Comparison of ENCODE assay signal across 23 cellular contexts in the genomic region with DNA sequence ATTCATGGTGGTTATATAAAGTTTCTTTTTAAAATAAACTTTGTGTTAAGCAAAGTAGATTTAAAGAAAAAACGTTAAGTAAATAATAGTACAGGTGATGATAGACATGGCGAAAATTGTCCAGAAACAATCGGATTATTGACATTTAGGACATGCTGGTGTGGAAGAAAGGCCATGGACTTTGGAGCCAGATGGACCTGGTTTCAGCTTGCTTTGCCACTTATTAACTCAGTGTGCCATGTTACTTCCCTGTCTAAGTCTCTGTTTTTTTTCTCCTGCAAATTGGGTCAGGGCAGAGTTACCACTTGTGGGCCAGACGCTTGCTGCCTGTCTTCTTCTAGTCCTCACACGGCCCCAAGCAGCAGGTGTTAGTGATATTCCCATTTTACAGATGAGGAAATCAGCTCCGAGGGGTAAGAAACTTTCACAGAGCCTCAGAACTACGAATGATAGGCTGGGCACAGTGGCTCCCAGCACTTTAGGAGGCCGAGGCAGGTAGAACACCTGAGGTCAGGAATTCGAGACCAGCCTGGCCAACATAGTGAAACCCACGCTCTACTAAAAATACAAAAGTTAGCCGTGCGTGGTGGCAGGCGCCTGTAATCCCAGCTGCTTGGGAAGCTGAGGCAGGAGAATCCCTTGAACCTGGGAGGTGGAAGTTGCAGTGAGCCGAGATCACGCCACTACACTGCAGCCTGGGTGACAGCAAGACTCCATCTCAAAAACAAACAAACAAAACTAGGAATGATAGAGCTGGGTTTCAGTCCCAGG. TPM values are rescaled to one million over a fixed set of nuclear protein-coding genes. Genes with fewer than 3 reads are reported as not detected.
DNase-seq lines count a peak whose midpoint lies in the region; ATAC-seq, FAIRE-seq and TF ChIP-seq lines count a peak whose summit lies in the region.
"Had no signal": no experiment of that assay in that cellular context is flagged by ENCODE, and none has a peak within 500 bp of the region (broad histone marks: within the 10 kb centered on the region; RNA-seq: fewer than 3 reads in every experiment).

No MANE protein-coding gene starts in this region.

- peak; percentile 78 for DNase-seq in HT-29 (ENCODE audit: low spot score)
- no peak for DNase-seq in T-helper 17 cell
- DNase-seq in kidney, result no peak
- peak; percentile 79 for DNase-seq in renal cortical epithelial cell (ENCODE audit: low read depth)
- DNase-seq in NCI-H2107 (lab: John Stamatoyannopoulos, UW), result no peak
- DNase-seq in NCI-H774 (lab: John Stamatoyannopoulos, UW), result no peak
- DNase-seq in esophagus squamous epithelium (lab: John Stamatoyannopoulos, UW), result no peak
- DNase-seq: activated CD4-positive, alpha-beta T cell treated with anti-CD3 and anti-CD28 coated beads for 48 hours; activated T-cell treated with anti-CD3 and anti-CD28 coated beads for 4 hours; amygdala; cerebellar nuclear complex; foreskin fibroblast; GM23248; left lung; NCI-H2029 treated with DMSO at 0.1 percent for 48 hours; NCI-H510A; SJCRH30; T-helper 9 cell; upper lobe of left lung had no signal

- peaks cover 6 to 42% of the 10 kb centered on the region in 2 donors for H3K4me1 ChIP-seq in kidney (ENCODE audit: control insufficient read depth in 1 of 2, insufficient read depth in 1 of 2, low read depth in 1 of 2, low read length in 2 of 2)
- H3K4me1 ChIP-seq in esophagus squamous epithelium, result peaks cover 0 to 19% (median 11%) of the 10 kb centered on the region in 3 donors
- H3K4me1 ChIP-seq: SJCRH30 had no signal

- H3K4me3 ChIP-seq in kidney (ENCODE audit: low read length in 2 of 2) (no peak overlapping the region), esophagus squamous epithelium (no peak overlapping the region)
- H3K4me3 ChIP-seq: BLaER1, GM23248, left lung, SJCRH30, skin epidermis, upper lobe of left lung had no signal

- FAIRE-seq in kidney (lab: Jason Lieb, UNC), result peak; percentile 21

- no peaks in the 10 kb centered on the region for H3K9me3 ChIP-seq in T-helper 17 cell (ENCODE audit: control insufficient read depth, low read length, poor library complexity, severe bottlenecking)
- H3K9me3 ChIP-seq in kidney (ENCODE audit: control insufficient read depth in 1 of 2, low read length in 2 of 2), result no peaks in the 10 kb centered on the region
- H3K9me3 ChIP-seq in esophagus squamous epithelium, result no peaks in the 10 kb centered on the region
- H3K9me3 ChIP-seq: BLaER1, left lung, upper lobe of left lung had no signal

- 91 to 93% methylated on average over 8 to 15 of the region's 15 CpGs for WGBS in esophagus squamous epithelium, 2 donors

- H3K36me3 ChIP-seq in kidney (ENCODE audit: control insufficient read depth in 1 of 2, insufficient read depth in 2 of 2, low read length in 2 of 2) (no peaks in the 10 kb centered on the region), esophagus squamous epithelium (no peaks in the 10 kb centered on the region)
- H3K36me3 ChIP-seq: left lung had no signal

- no peak for TF ChIP-seq POLR2A in esophagus squamous epithelium (IDR thresholded peaks at IDR 0.05)

- H3K9ac ChIP-seq in kidney (ENCODE audit: low read length in 2 of 2), result peak overlapping the region in 1 of 2 donors; percentile 29
- H3K9ac ChIP-seq: BLaER1, GM23248, parathyroid adenoma had no signal

- H3K27me3 ChIP-seq in esophagus squamous epithelium, result no peaks in the 10 kb centered on the region
- H3K27me3 ChIP-seq: BLaER1, left lung, SJCRH30, upper lobe of left lung had no signal

- no peaks in the 10 kb centered on the region for H3K27me3 Mint-ChIP-seq in T-helper 17 cell

- ATAC-seq in T-helper 17 cell, result no peak
- no peak for ATAC-seq in HG02884 (IDR thresholded peaks at IDR 0.05; ENCODE audit: unreplicated experiment)
- ATAC-seq: left lung had no signal

- intact Hi-C loops in kidney (cut with DNase I), result no loop called here
- intact Hi-C loops in esophagus squamous epithelium (cut with DNase I), result no loop called here

- peak overlapping the region; percentile 19 for H3K27ac Mint-ChIP-seq in T-helper 17 cell

- TF ChIP-seq CTCF in kidney (IDR thresholded peaks at IDR 0.05; ENCODE audit: borderline replicate concordance, extremely low read depth, insufficient read depth) (no peak), esophagus squamous epithelium (IDR thresholded peaks at IDR 0.05) (no peak)

- no peak overlapping the region for H3K4me3 Mint-ChIP-seq in T-helper 17 cell

- peak overlapping the region; percentile 42 to 81 for H3K27ac ChIP-seq in kidney (ENCODE audit: low read depth in 2 of 2, low read length in 2 of 2)
- no peak overlapping the region for H3K27ac ChIP-seq in esophagus squamous epithelium
- H3K27ac ChIP-seq: BLaER1, GM23248, left lung, parathyroid adenoma, SJCRH30, skin epidermis, upper lobe of left lung had no signal

- H3K36me3 Mint-ChIP-seq in T-helper 17 cell (ENCODE audit: low read depth), result no peaks in the 10 kb centered on the region

- H3K4me1 Mint-ChIP-seq in T-helper 17 cell, result peaks cover 25% of the 10 kb centered on the region

RNA-seq across cellular contexts. Expression of a gene that starts 12.4 kb away (rescaled TPM):
- total RNA-seq in HT-29 (2014; rRNA removed; shearing (Covaris generic)), result 22.7 and 24.8 TPM in 2 replicates
- total RNA-seq in T-helper 17 cell, result 10 to 100 TPM; 13.4 to 14.4 TPM
- 62.2 TPM for total RNA-seq in kidney
- polyA plus RNA-seq in kidney (ENCODE audit: insufficient read depth, low read depth, low replicate concordance), result 31.6 TPM
- total RNA-seq in renal cortical epithelial cell, result 25.0 and 60.9 TPM in 2 replicates
- 10 to 100 TPM in 2 of 4 donors, 1 to 10 TPM in 2; 8.5 to 14.1 (median 11.4) TPM for total RNA-seq in esophagus squamous epithelium

Comparison
In these comparisons a context has a peak if more than half of its experiments do, and no peak if none do; other contexts are left out.
1. DNase-seq: peak in HT-29 (single experiment) and renal cortical epithelial cell (single experiment); none in T-helper 17 cell (0 of 3), kidney (single experiment), NCI-H2107 (single experiment), NCI-H774 (single experiment) and esophagus squamous epithelium (single experiment).
2. H3K27ac ChIP-seq: peak in kidney (2 of 2); none in esophagus squamous epithelium (0 of 4).